Comparison of ENCODE assay signal across 1 cellular context in genomic region chr3:46880884-46881818, GRCh38.
TF ChIP-seq lines count a peak whose summit lies in the region.

No MANE protein-coding gene starts in this region.

TF ChIP-seq in A549, 52 proteins besides CTCF, POLR2A, EP300 and RAD21 (continued from another document):
- TF ChIP-seq BCL3 (IDR thresholded peaks at IDR 0.05) (no peak), CHD2 (IDR thresholded peaks at IDR 0.05; ENCODE audit: low read length, partially characterized antibody) (no peak), HOXB13 (CRISPR knock-in tag; IDR thresholded peaks at IDR 0.05; ENCODE audit: low read depth) (no peak)
